In genomic region chr13:99370476-99371272, GRCh38 we compare ENCODE assay signal across 17 cellular contexts.
A peak's percentile ranks its signal among the peaks of the same experiment; 100 is the strongest.
DNase-seq lines count a peak whose midpoint lies in the region; ATAC-seq, FAIRE-seq and TF ChIP-seq lines count a peak whose summit lies in the region.
"Had no signal": no experiment of that assay in that cellular context is flagged by ENCODE, and none has a peak within 500 bp of the region (broad histone marks: within the 10 kb centered on the region; RNA-seq: fewer than 3 reads in every experiment).

No MANE protein-coding gene starts in this region.

- no peak overlapping the region for H3K9ac ChIP-seq in kidney (ENCODE audit: low read length in 2 of 2)
- H3K9ac ChIP-seq: BLaER1 had no signal

- no peaks in the 10 kb centered on the region for H3K27me3 Mint-ChIP-seq in CD4-positive, CD25-positive, alpha-beta regulatory T cell
- no peaks in the 10 kb centered on the region for H3K27me3 Mint-ChIP-seq in CD8-positive, alpha-beta T cell (ENCODE audit: low read depth)
- no peaks in the 10 kb centered on the region for H3K27me3 Mint-ChIP-seq in activated T-cell treated with anti-CD3 and anti-CD28 coated beads, Interleukin-2, amount 50 U/mL, for 24 hours

- H3K9me3 ChIP-seq in CD4-positive, CD25-positive, alpha-beta regulatory T cell (ENCODE audit: control insufficient read depth in 2 of 2, low read length in 2 of 2) = no peaks in the 10 kb centered on the region
- H3K9me3 ChIP-seq in CD8-positive, alpha-beta T cell (ENCODE audit: low read length) = no peaks in the 10 kb centered on the region
- no peaks in the 10 kb centered on the region for H3K9me3 ChIP-seq in kidney (ENCODE audit: control insufficient read depth in 1 of 2, low read length in 2 of 2)
- H3K9me3 ChIP-seq: BLaER1, neutrophil, right lobe of liver, tibial artery had no signal

- H3K4me3 Mint-ChIP-seq in CD4-positive, CD25-positive, alpha-beta regulatory T cell = peak overlapping the region; percentile 5 to 42 (median 26)
- H3K4me3 Mint-ChIP-seq in CD8-positive, alpha-beta T cell = peak overlapping the region; percentile 15
- H3K4me3 Mint-ChIP-seq in activated T-cell treated with anti-CD3 and anti-CD28 coated beads, Interleukin-2, amount 50 U/mL, for 24 hours = peak overlapping the region; percentile 64
- H3K4me3 Mint-ChIP-seq: GM23338 had no signal

- no peak overlapping the region for H3K4me3 ChIP-seq in CD4-positive, CD25-positive, alpha-beta regulatory T cell (ENCODE audit: low read depth, low read length)
- H3K4me3 ChIP-seq in CD8-positive, alpha-beta T cell (ENCODE audit: low read depth, low read length) = no peak overlapping the region
- no peak overlapping the region for H3K4me3 ChIP-seq in kidney (ENCODE audit: low read length in 2 of 2)
- H3K4me3 ChIP-seq: BLaER1, GM23338, PC-9, right lobe of liver, SK-N-MC, tibial artery had no signal

- intact Hi-C loops in CD8-positive, alpha-beta T cell (cut with DNase I, micrococcal nuclease) = loop anchor here (1.0 to 5.0 kb wide), 2 partner anchors 14 to 283 kb away; no protein-coding TSS in a partner anchor
- intact Hi-C loops in kidney (cut with DNase I) = no loop called here

- FAIRE-seq in kidney (lab: Jason Lieb, UNC) = no peak

- ATAC-seq in CD4-positive, CD25-positive, alpha-beta regulatory T cell (ENCODE audit: low read depth in 2 of 2) = no peak
- peak; percentile 6 for ATAC-seq in CD8-positive, alpha-beta T cell
- ATAC-seq: GM23338, right lobe of liver had no signal

- peaks cover 23% of the 10 kb centered on the region for H3K36me3 ChIP-seq in CD4-positive, CD25-positive, alpha-beta regulatory T cell (ENCODE audit: control insufficient read depth, insufficient read depth, low read length)
- peaks cover 10% of the 10 kb centered on the region for H3K36me3 ChIP-seq in CD8-positive, alpha-beta T cell (ENCODE audit: insufficient read depth, low read length)
- H3K36me3 ChIP-seq in kidney (ENCODE audit: control insufficient read depth in 1 of 2, insufficient read depth in 2 of 2, low read length in 2 of 2) = peaks cover 2 to 3% of the 10 kb centered on the region in 2 donors

- peaks cover 63 to 84% (median 70%) of the 10 kb centered on the region in 4 donors for H3K4me1 Mint-ChIP-seq in CD4-positive, CD25-positive, alpha-beta regulatory T cell
- peaks cover 93% of the 10 kb centered on the region for H3K4me1 Mint-ChIP-seq in CD8-positive, alpha-beta T cell (ENCODE audit: low read depth)
- peaks cover 99% of the 10 kb centered on the region for H3K4me1 Mint-ChIP-seq in activated T-cell treated with anti-CD3 and anti-CD28 coated beads, Interleukin-2, amount 50 U/mL, for 24 hours (ENCODE audit: low read depth)

- POLR2A ChIA-PET in CD8-positive, alpha-beta T cell (lab: Charles Lee) = interaction anchor here (1.4 to 6.8 kb wide), 4 partner anchors 10 to 18 kb away, joined by 6 to 42 read pairs (median 23); no protein-coding TSS in a partner anchor

- TF ChIP-seq CTCF in CD8-positive, alpha-beta T cell (IDR thresholded peaks at IDR 0.05) = no peak
- TF ChIP-seq CTCF in kidney (IDR thresholded peaks at IDR 0.05; ENCODE audit: borderline replicate concordance, extremely low read depth, insufficient read depth) = no peak

- H3K27me3 ChIP-seq in CD4-positive, CD25-positive, alpha-beta regulatory T cell (ENCODE audit: control insufficient read depth, insufficient read depth, low read length) = no peaks in the 10 kb centered on the region
- H3K27me3 ChIP-seq in CD8-positive, alpha-beta T cell (ENCODE audit: insufficient read depth, low read length) = no peaks in the 10 kb centered on the region
- H3K27me3 ChIP-seq: BLaER1, neutrophil, right lobe of liver, tibial artery had no signal

- peaks cover 50% of the 10 kb centered on the region for H3K4me1 ChIP-seq in CD4-positive, CD25-positive, alpha-beta regulatory T cell (ENCODE audit: control insufficient read depth, insufficient read depth, low read length, poor library complexity, severe bottlenecking)
- peaks cover 84% of the 10 kb centered on the region for H3K4me1 ChIP-seq in CD8-positive, alpha-beta T cell (ENCODE audit: insufficient read depth, low read length)
- no peaks in the 10 kb centered on the region for H3K4me1 ChIP-seq in kidney (ENCODE audit: control insufficient read depth in 1 of 2, insufficient read depth in 1 of 2, low read depth in 1 of 2, low read length in 2 of 2)
- H3K4me1 ChIP-seq: right lobe of liver, tibial artery had no signal

- H3K9me3 Mint-ChIP-seq in CD4-positive, CD25-positive, alpha-beta regulatory T cell = no peaks in the 10 kb centered on the region
- H3K9me3 Mint-ChIP-seq in CD8-positive, alpha-beta T cell = no peaks in the 10 kb centered on the region
- H3K9me3 Mint-ChIP-seq in activated T-cell treated with anti-CD3 and anti-CD28 coated beads, Interleukin-2, amount 50 U/mL, for 24 hours = no peaks in the 10 kb centered on the region
- H3K9me3 Mint-ChIP-seq: GM23338 had no signal

- H3K27ac Mint-ChIP-seq in CD4-positive, CD25-positive, alpha-beta regulatory T cell = peak overlapping the region; percentile 57 to 96 (median 92)
- H3K27ac Mint-ChIP-seq in CD8-positive, alpha-beta T cell = peak overlapping the region; percentile 91
- H3K27ac Mint-ChIP-seq in activated T-cell treated with anti-CD3 and anti-CD28 coated beads, Interleukin-2, amount 50 U/mL, for 24 hours = peak overlapping the region; percentile 89
- H3K27ac Mint-ChIP-seq: GM23338 had no signal

- H3K27ac ChIP-seq in CD4-positive, CD25-positive, alpha-beta regulatory T cell (ENCODE audit: insufficient read depth, low read length, poor library complexity, severe bottlenecking) = no peak overlapping the region
- H3K27ac ChIP-seq in CD8-positive, alpha-beta T cell (ENCODE audit: low read depth, low read length) = peak overlapping the region; percentile 28
- no peak overlapping the region for H3K27ac ChIP-seq in kidney (ENCODE audit: low read depth in 2 of 2, low read length in 2 of 2)
- H3K27ac ChIP-seq: BLaER1, neutrophil, PC-9, right lobe of liver, SK-N-MC, tibial artery had no signal

- CTCF ChIA-PET in CD8-positive, alpha-beta T cell (lab: Charles Lee) = interaction anchor here (0.5 to 2.2 kb wide), 4 partner anchors 11 to 134 kb away, joined by 3 to 20 read pairs (median 4); no protein-coding TSS in a partner anchor

- H3K36me3 Mint-ChIP-seq in CD4-positive, CD25-positive, alpha-beta regulatory T cell = peaks cover 65% of the 10 kb centered on the region
- peaks cover 68% of the 10 kb centered on the region for H3K36me3 Mint-ChIP-seq in CD8-positive, alpha-beta T cell
- H3K36me3 Mint-ChIP-seq in activated T-cell treated with anti-CD3 and anti-CD28 coated beads, Interleukin-2, amount 50 U/mL, for 24 hours (ENCODE audit: low read depth) = peaks cover 84% of the 10 kb centered on the region

- DNase-seq in CD4-positive, CD25-positive, alpha-beta regulatory T cell = no peak
- DNase-seq in CD8-positive, alpha-beta T cell = peak in 2 of 7 experiments; percentile 41 to 55
- DNase-seq in activated T-cell treated with anti-CD3 and anti-CD28 coated beads, Interleukin-2, amount 50 U/mL, for 24 hours = peak; percentile 31
- DNase-seq in kidney = peak; percentile 25
- no peak for DNase-seq in stimulated activated CD4-positive, alpha-beta T cell treated with anti-CD3 and anti-CD28 coated beads, Interleukin-2, amount 100 ng/mL, for 48 hours
- no peak for DNase-seq in NCI-H2081 (lab: John Stamatoyannopoulos, UW)
- no peak for DNase-seq in stimulated activated naive CD4-positive, alpha-beta T cell treated with Interleukin-2 at 50 U/mL for 16 hours (lab: John Stamatoyannopoulos, UW)
- DNase-seq: amniotic stem cell; Kasumi-1; PC-9; right lobe of liver; stimulated activated CD4-positive, alpha-beta T cell treated with anti-CD3 and anti-CD28 coated beads, Interleukin-2, amount 100 ng/mL, for 24 hours; tibial artery had no signal

Comparison
In these comparisons a context has a peak if more than half of its experiments do, and no peak if none do; other contexts are left out.
1. DNase-seq: peak in activated T-cell treated with anti-CD3 and anti-CD28 coated beads, Interleukin-2, amount 50 U/mL, for 24 hours (single experiment) and kidney (single experiment); none in CD4-positive, CD25-positive, alpha-beta regulatory T cell (0 of 3), stimulated activated CD4-positive, alpha-beta T cell treated with anti-CD3 and anti-CD28 coated beads, Interleukin-2, amount 100 ng/mL, for 48 hours (0 of 2), NCI-H2081 (0 of 2) and stimulated activated naive CD4-positive, alpha-beta T cell treated with Interleukin-2 at 50 U/mL for 16 hours (single experiment).
2. Peak in every context shown above with its lines, with median percentiles within 50 percentile points of each other: H3K27ac Mint-ChIP-seq and H3K4me3 Mint-ChIP-seq.